Comparison of ENCODE assay signal across 11 cellular contexts in the genomic region with DNA sequence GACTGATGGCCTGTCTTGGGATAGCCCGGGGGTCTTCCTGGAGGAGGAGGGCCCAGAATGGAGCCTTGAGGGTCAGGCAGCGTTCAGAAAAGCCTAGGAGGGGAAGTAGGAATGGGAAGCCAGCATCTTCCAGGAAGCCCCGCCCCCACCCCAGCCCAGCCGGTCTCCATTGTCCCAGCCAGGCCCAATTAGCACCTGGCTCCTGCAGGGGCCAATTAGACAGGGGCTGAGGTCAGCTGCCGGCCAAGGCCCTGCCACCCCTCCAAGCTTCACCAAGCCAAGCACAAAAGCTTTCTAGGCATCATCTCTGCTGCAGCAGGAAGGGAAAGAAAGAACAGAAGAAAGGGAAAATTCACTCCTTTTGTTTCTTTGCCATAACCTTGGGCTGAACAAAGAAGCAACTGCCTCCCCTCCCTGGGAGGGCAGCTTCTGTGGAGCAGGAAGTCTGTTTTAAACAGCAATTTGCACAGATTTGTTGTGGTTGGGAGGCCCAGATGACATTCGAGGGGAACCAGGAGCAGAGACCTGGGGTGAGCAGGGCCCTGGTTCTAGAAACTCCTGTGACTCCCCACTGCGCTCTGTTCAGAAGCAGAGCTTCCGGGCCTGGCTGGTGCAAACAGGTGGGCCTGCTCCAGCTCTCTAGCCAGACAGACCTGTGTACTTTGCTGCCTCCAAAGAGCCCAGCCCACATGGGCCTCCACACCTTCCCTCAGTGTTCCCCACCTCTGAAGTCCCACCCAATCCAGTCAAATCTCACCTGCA. TPM values are rescaled to one million over a fixed set of nuclear protein-coding genes. Genes with fewer than 3 reads are reported as not detected.
DNase-seq lines count a peak whose midpoint lies in the region; FAIRE-seq lines count a peak whose summit lies in the region.
"Had no signal": no experiment of that assay in that cellular context is flagged by ENCODE, and none has a peak within 500 bp of the region (broad histone marks: within the 10 kb centered on the region; RNA-seq: fewer than 3 reads in every experiment).

No MANE protein-coding gene starts in this region.

- H3K36me3 ChIP-seq in BLaER1 treated with 17β-estradiol and CSF1 and Interleukin-3, amounts not matched to agents 10 nM and 100 nM, result no peaks in the 10 kb centered on the region
- no peaks in the 10 kb centered on the region for H3K36me3 ChIP-seq in H7 (replicated peaks; ENCODE audit: control insufficient read depth, insufficient read depth, low read length)
- no peaks in the 10 kb centered on the region for H3K36me3 ChIP-seq in CD8-positive, alpha-beta memory T cell (ENCODE audit: insufficient read depth, low read length)
- H3K36me3 ChIP-seq: esophagus squamous epithelium, sigmoid colon had no signal

- H4K20me1 ChIP-seq in BLaER1 treated with 17β-estradiol and CSF1 and Interleukin-3, amounts not matched to agents 10 nM and 100 nM, result peaks cover 0 to 10% (median 0%) of the 10 kb centered on the region in 11 experiments; a peak in 4 of 22 replicates

- H3K27me3 Mint-ChIP-seq in activated T-cell treated with anti-CD3 and anti-CD28 coated beads, Interleukin-2, amount 50 U/mL, for 24 hours, result no peaks in the 10 kb centered on the region
- H3K27me3 Mint-ChIP-seq in CD8-positive, alpha-beta memory T cell, result peaks cover 0 to 4% of the 10 kb centered on the region in 2 donors

- no peak for FAIRE-seq in GM19239 (lab: Jason Lieb, UNC)

- H3K9me3 ChIP-seq in BLaER1 treated with 17β-estradiol and CSF1 and Interleukin-3, amounts not matched to agents 10 nM and 100 nM (replicated peaks in 1 of 11), result no peaks in the 10 kb centered on the region
- no peaks in the 10 kb centered on the region for H3K9me3 ChIP-seq in CD8-positive, alpha-beta memory T cell (ENCODE audit: low read length)
- H3K9me3 ChIP-seq: esophagus squamous epithelium, sigmoid colon had no signal

- no peak overlapping the region for H3K4me3 Mint-ChIP-seq in activated T-cell treated with anti-CD3 and anti-CD28 coated beads, Interleukin-2, amount 50 U/mL, for 24 hours
- H3K4me3 Mint-ChIP-seq in CD8-positive, alpha-beta memory T cell, result no peak overlapping the region

- H3K9me3 Mint-ChIP-seq in activated T-cell treated with anti-CD3 and anti-CD28 coated beads, Interleukin-2, amount 50 U/mL, for 24 hours, result no peaks in the 10 kb centered on the region
- H3K9me3 Mint-ChIP-seq in CD8-positive, alpha-beta memory T cell, result no peaks in the 10 kb centered on the region

- CTCF ChIA-PET in CD8-positive, alpha-beta memory T cell (lab: Charles Lee), result interaction anchor here (1.5 to 5.6 kb wide), 3 partner anchors 12 to 196 kb away, joined by 3 to 74 read pairs (median 4); partner anchors contain the start of gene ISLR2

- H3K27me3 ChIP-seq in BLaER1 treated with 17β-estradiol and CSF1 and Interleukin-3, amounts not matched to agents 10 nM and 100 nM, result no peaks in the 10 kb centered on the region
- H3K27me3 ChIP-seq in H7 (ENCODE audit: control insufficient read depth, insufficient read depth, low read length), result no peaks in the 10 kb centered on the region; the same call in 1 of the 2 replicates
- no peaks in the 10 kb centered on the region for H3K27me3 ChIP-seq in CD8-positive, alpha-beta memory T cell (ENCODE audit: insufficient read depth, low read length, poor library complexity, severe bottlenecking)
- H3K27me3 ChIP-seq: sigmoid colon had no signal

- no peak overlapping the region for H3K4me3 ChIP-seq in BLaER1 treated with 17β-estradiol and CSF1 and Interleukin-3, amounts not matched to agents 10 nM and 100 nM
- H3K4me3 ChIP-seq in H7 (ENCODE audit: insufficient read depth, low read depth, low read length), result no peak overlapping the region
- H3K4me3 ChIP-seq in CD8-positive, alpha-beta memory T cell (ENCODE audit: low read length), result no peak overlapping the region
- H3K4me3 ChIP-seq: esophagus squamous epithelium, sigmoid colon had no signal

- H3K27ac ChIP-seq in BLaER1 treated with 17β-estradiol and CSF1 and Interleukin-3, amounts not matched to agents 10 nM and 100 nM, result peak overlapping the region in 3 of 11 experiments; percentile 18 to 67 (median 27); a peak in 5 of 22 replicates
- no peak overlapping the region for H3K27ac ChIP-seq in CD8-positive, alpha-beta memory T cell (ENCODE audit: low read depth, low read length)

- H3K4me2 ChIP-seq in BLaER1 treated with 17β-estradiol and CSF1 and Interleukin-3, amounts not matched to agents 10 nM and 100 nM, result peak overlapping the region; percentile 70 to 89 (median 82)

- DNase-seq in H7 (peak; percentile 92), SK-N-DZ (ENCODE audit: low spot score) (peak; percentile 61), iPS DF 19.7 (ENCODE audit: low read depth, low spot score) (peak; percentile 70), GM19239 (ENCODE audit: insufficient read length, low spot score) (no peak)
- DNase-seq in activated T-cell treated with anti-CD3 and anti-CD28 coated beads, Interleukin-2, amount 50 U/mL, for 24 hours, result no peak
- no peak for DNase-seq in CD8-positive, alpha-beta memory T cell
- DNase-seq in stimulated activated CD4-positive, alpha-beta T cell treated with anti-CD3 and anti-CD28 coated beads, Interleukin-4, amount 100 ng/mL, for 4 hours, result no peak
- DNase-seq: esophagus squamous epithelium, sigmoid colon had no signal

- H3K36me3 Mint-ChIP-seq in activated T-cell treated with anti-CD3 and anti-CD28 coated beads, Interleukin-2, amount 50 U/mL, for 24 hours (ENCODE audit: low read depth), result no peaks in the 10 kb centered on the region
- no peaks in the 10 kb centered on the region for H3K36me3 Mint-ChIP-seq in CD8-positive, alpha-beta memory T cell

- H3K27ac Mint-ChIP-seq in activated T-cell treated with anti-CD3 and anti-CD28 coated beads, Interleukin-2, amount 50 U/mL, for 24 hours, result no peak overlapping the region
- peak overlapping the region in 3 of 8 donors; percentile 14 to 39 (median 22) for H3K27ac Mint-ChIP-seq in CD8-positive, alpha-beta memory T cell

- POLR2A ChIA-PET in CD8-positive, alpha-beta memory T cell (lab: Charles Lee), result interaction anchor here (0.5 kb wide), 1 partner anchor 22 kb away, joined by 3 read pairs; no protein-coding TSS in a partner anchor

- H3K4me1 Mint-ChIP-seq in activated T-cell treated with anti-CD3 and anti-CD28 coated beads, Interleukin-2, amount 50 U/mL, for 24 hours (ENCODE audit: low read depth), result peaks cover 26% of the 10 kb centered on the region
- H3K4me1 Mint-ChIP-seq in CD8-positive, alpha-beta memory T cell, result peaks cover 10 to 51% (median 19%) of the 10 kb centered on the region in 3 donors

- no peak overlapping the region; a peak in 1 of 22 replicates for H3K9ac ChIP-seq in BLaER1 treated with 17β-estradiol and CSF1 and Interleukin-3, amounts not matched to agents 10 nM and 100 nM

- H3K4me1 ChIP-seq in BLaER1 treated with 17β-estradiol and CSF1 and Interleukin-3, amounts not matched to agents 10 nM and 100 nM, result peaks cover 57 to 61% (median 58%) of the 10 kb centered on the region in 10 experiments
- peaks cover 11% of the 10 kb centered on the region for H3K4me1 ChIP-seq in CD8-positive, alpha-beta memory T cell (ENCODE audit: insufficient read depth, low read length)

RNA-seq across cellular contexts. Expression of gene CYP11A1, which starts 47.7 kb away (rescaled TPM):
- 5.2 and 5.6 TPM in 2 replicates for total RNA-seq in H7 (2014; rRNA removed; shearing (Covaris generic))
- not detected in 2 replicates for polyA plus RNA-seq in SK-N-DZ (2014; cell fraction: cytosol; rRNA removed)
- polyA plus RNA-seq in SK-N-DZ (2014; cell fraction: nucleus; rRNA removed), result not detected in 2 replicates
- total RNA-seq in CD8-positive, alpha-beta memory T cell, result not detected
- not detected for polyA plus RNA-seq in CD8-positive, alpha-beta memory T cell
- total RNA-seq: SK-MEL-5 had no signal

Comparison
In these comparisons a context has a peak if more than half of its experiments do, and no peak if none do; other contexts are left out.
1. DNase-seq: peak in H7 (single experiment), SK-N-DZ (single experiment) and iPS DF 19.7 (single experiment); none in activated T-cell treated with anti-CD3 and anti-CD28 coated beads, Interleukin-2, amount 50 U/mL, for 24 hours (single experiment), CD8-positive, alpha-beta memory T cell (0 of 5), stimulated activated CD4-positive, alpha-beta T cell treated with anti-CD3 and anti-CD28 coated beads, Interleukin-4, amount 100 ng/mL, for 4 hours (0 of 2) and GM19239 (single experiment).